In genomic region chr2:221649045-221649444, GRCh38 we compare ENCODE assay signal across 14 cellular contexts.
DNase-seq lines count a peak whose midpoint lies in the region; ATAC-seq, FAIRE-seq and TF ChIP-seq lines count a peak whose summit lies in the region.
"Had no signal": no experiment of that assay in that cellular context is flagged by ENCODE, and none has a peak within 500 bp of the region (broad histone marks: within the 10 kb centered on the region; RNA-seq: fewer than 3 reads in every experiment).

No MANE protein-coding gene starts in this region.

- no peaks in the 10 kb centered on the region for H3K79me2 ChIP-seq in neural cell (replicated peaks; ENCODE audit: insufficient read depth, low read length)

- ATAC-seq in stimulated activated effector memory CD8-positive, alpha-beta T cell treated with anti-CD3 and anti-CD28 coated beads, Interleukin-12 subunit alpha, Interleukin-12 subunit beta, amount 100 ng/mL, for 72 hours: no peak
- no peak for ATAC-seq in GM21529 (IDR thresholded peaks at IDR 0.05; ENCODE audit: unreplicated experiment)
- ATAC-seq: K562 had no signal

- H3K9me3 ChIP-seq in endodermal cell (ENCODE audit: control insufficient read depth, low read length) (no peaks in the 10 kb centered on the region), neural cell (ENCODE audit: low read length) (no peaks in the 10 kb centered on the region)

- H3K4me3 Mint-ChIP-seq in endodermal cell: no peak overlapping the region
- H3K4me3 Mint-ChIP-seq in stimulated activated effector memory CD8-positive, alpha-beta T cell treated with anti-CD3 and anti-CD28 coated beads, Interleukin-12 subunit alpha, Interleukin-12 subunit beta, amount 100 ng/mL, for 72 hours: no peak overlapping the region
- H3K4me3 Mint-ChIP-seq: activated naive CD8-positive, alpha-beta T cell treated with anti-CD3 and anti-CD28 coated beads, Interleukin-2, amount 10 ng/mL, durations not matched to agents 7 days and 5 days had no signal

- H3K27me3 ChIP-seq in endodermal cell (ENCODE audit: control insufficient read depth, insufficient read depth, low read length, poor library complexity, severe bottlenecking) (no peaks in the 10 kb centered on the region), neural cell (ENCODE audit: insufficient read depth, low read depth, low read length) (no peaks in the 10 kb centered on the region)

- no peak for TF ChIP-seq CTCF in endodermal cell (conservative IDR thresholded peaks at IDR 0.05)
- no peak for TF ChIP-seq CTCF in neural cell (IDR thresholded peaks at IDR 0.05; ENCODE audit: poor library complexity, severe bottlenecking)
- TF ChIP-seq CTCF in lower leg skin (IDR thresholded peaks at IDR 0.05): no peak
- TF ChIP-seq CTCF in D721Med (IDR thresholded peaks at IDR 0.05; ENCODE audit: insufficient read depth, missing control alignments): no peak

- no peak for TF ChIP-seq RAD21 in neural cell (conservative IDR thresholded peaks at IDR 0.05)

- H3K36me3 ChIP-seq in endodermal cell (ENCODE audit: control insufficient read depth, insufficient read depth, low read length) (no peaks in the 10 kb centered on the region), neural cell (ENCODE audit: insufficient read depth, low read length) (no peaks in the 10 kb centered on the region)

- DNase-seq in EH (ENCODE audit: low read depth) (peak; percentile 22), NCI-H2081 (lab: John Stamatoyannopoulos, UW) (peak; percentile 36 to 68), endodermal cell (no peak), lower leg skin (ENCODE audit: low spot score in 2 of 2) (no peak), D721Med (ENCODE audit: insufficient read length, low spot score) (no peak)
- no peak for DNase-seq in stimulated activated effector memory CD8-positive, alpha-beta T cell treated with anti-CD3 and anti-CD28 coated beads, Interleukin-12 subunit alpha, Interleukin-12 subunit beta, amount 100 ng/mL, for 72 hours (ENCODE audit: low spot score in 2 of 2)
- DNase-seq: activated naive CD8-positive, alpha-beta T cell treated with anti-CD3 and anti-CD28 coated beads, Interleukin-2, amount 10 ng/mL, durations not matched to agents 7 days and 5 days; dermis blood vessel endothelial cell; NCI-H524; stimulated activated CD4-positive, alpha-beta T cell treated with anti-CD3 and anti-CD28 coated beads, Interleukin-2, amount 100 ng/mL, for 24 hours; stimulated activated naive CD4-positive, alpha-beta T cell treated with Interleukin-2 at 50 U/mL for 16 hours had no signal

- H3K27ac Mint-ChIP-seq in endodermal cell: no peak overlapping the region
- no peak overlapping the region for H3K27ac Mint-ChIP-seq in stimulated activated effector memory CD8-positive, alpha-beta T cell treated with anti-CD3 and anti-CD28 coated beads, Interleukin-12 subunit alpha, Interleukin-12 subunit beta, amount 100 ng/mL, for 72 hours
- H3K27ac Mint-ChIP-seq: activated naive CD8-positive, alpha-beta T cell treated with anti-CD3 and anti-CD28 coated beads, Interleukin-2, amount 10 ng/mL, durations not matched to agents 7 days and 5 days had no signal

- no peak overlapping the region for H2AFZ ChIP-seq in neural cell (ENCODE audit: low read depth, low read length)

- H3K4me1 ChIP-seq in endodermal cell (ENCODE audit: control insufficient read depth, insufficient read depth, low read length): no peaks in the 10 kb centered on the region

- TF ChIP-seq POLR2A in lower leg skin (IDR thresholded peaks at IDR 0.05): no peak

- H3K36me3 Mint-ChIP-seq in endodermal cell (ENCODE audit: low read depth): peaks cover 1% of the 10 kb centered on the region
- no peaks in the 10 kb centered on the region for H3K36me3 Mint-ChIP-seq in stimulated activated effector memory CD8-positive, alpha-beta T cell treated with anti-CD3 and anti-CD28 coated beads, Interleukin-12 subunit alpha, Interleukin-12 subunit beta, amount 100 ng/mL, for 72 hours
- H3K36me3 Mint-ChIP-seq: activated naive CD8-positive, alpha-beta T cell treated with anti-CD3 and anti-CD28 coated beads, Interleukin-2, amount 10 ng/mL, durations not matched to agents 7 days and 5 days had no signal

- H3K9ac ChIP-seq in endodermal cell (ENCODE audit: extremely low read depth, low read length, poor library complexity, severe bottlenecking) (no peak overlapping the region), neural cell (ENCODE audit: low read length) (no peak overlapping the region)

- no peaks in the 10 kb centered on the region for H3K27me3 Mint-ChIP-seq in endodermal cell (ENCODE audit: insufficient read depth)
- H3K27me3 Mint-ChIP-seq: activated naive CD8-positive, alpha-beta T cell treated with anti-CD3 and anti-CD28 coated beads, Interleukin-2, amount 10 ng/mL, durations not matched to agents 7 days and 5 days had no signal

- H4K20me1 ChIP-seq in neural cell (ENCODE audit: insufficient read depth): no peaks in the 10 kb centered on the region

- H3K4me2 ChIP-seq in neural cell (ENCODE audit: low read length): no peak overlapping the region

- H3K9me3 Mint-ChIP-seq in endodermal cell: peaks cover 8% of the 10 kb centered on the region
- H3K9me3 Mint-ChIP-seq in stimulated activated effector memory CD8-positive, alpha-beta T cell treated with anti-CD3 and anti-CD28 coated beads, Interleukin-12 subunit alpha, Interleukin-12 subunit beta, amount 100 ng/mL, for 72 hours: no peaks in the 10 kb centered on the region

- H3K27ac ChIP-seq in endodermal cell (ENCODE audit: low read depth, low read length) (peak overlapping the region; percentile 25), neural cell (ENCODE audit: low read length) (peak overlapping the region; percentile 47)

- no peak for TF ChIP-seq EP300 in neural cell (conservative IDR thresholded peaks at IDR 0.05; ENCODE audit: poor library complexity, severe bottlenecking)

- no peaks in the 10 kb centered on the region for H3K4me1 Mint-ChIP-seq in endodermal cell
- H3K4me1 Mint-ChIP-seq in stimulated activated effector memory CD8-positive, alpha-beta T cell treated with anti-CD3 and anti-CD28 coated beads, Interleukin-12 subunit alpha, Interleukin-12 subunit beta, amount 100 ng/mL, for 72 hours: no peaks in the 10 kb centered on the region
- H3K4me1 Mint-ChIP-seq: activated naive CD8-positive, alpha-beta T cell treated with anti-CD3 and anti-CD28 coated beads, Interleukin-2, amount 10 ng/mL, durations not matched to agents 7 days and 5 days had no signal

- intact Hi-C loops in lower leg skin (cut with DNase I; ENCODE audit: low total_unique reads): no loop called here

- no peak for FAIRE-seq in D721Med (lab: Jason Lieb, UNC)
- FAIRE-seq: K562 had no signal

- no peaks in the 10 kb centered on the region for H3F3A ChIP-seq in neural cell (ENCODE audit: insufficient read depth, low read length, poor library complexity, severe bottlenecking)

- no peaks in the 10 kb centered on the region for H3K9me2 ChIP-seq in neural cell (ENCODE audit: insufficient read depth, low read length)

- H3K4me3 ChIP-seq in endodermal cell (ENCODE audit: low read length) (no peak overlapping the region), neural cell (ENCODE audit: low read length) (no peak overlapping the region), lower leg skin (ENCODE audit: low read depth, poor library complexity, severe bottlenecking) (no peak overlapping the region)
- H3K4me3 ChIP-seq: K562 had no signal

TF ChIP-seq in neural cell, 6 proteins besides CTCF, POLR2A, EP300 and RAD21:
- TF ChIP-seq SMC3 (conservative IDR thresholded peaks at IDR 0.05; ENCODE audit: poor library complexity) (no peak), POLR2AphosphoS5 (IDR thresholded peaks at IDR 0.05) (no peak), MXI1 (conservative IDR thresholded peaks at IDR 0.05; ENCODE audit: poor library complexity, severe bottlenecking) (no peak), EZH2 (IDR thresholded peaks at IDR 0.05; ENCODE audit: borderline replicate concordance, insufficient read depth, low read length, poor library complexity, severe bottlenecking) (no peak), TAF1 (IDR thresholded peaks at IDR 0.05; ENCODE audit: low read depth) (no peak)
- TF ChIP-seq, protein P1, sequence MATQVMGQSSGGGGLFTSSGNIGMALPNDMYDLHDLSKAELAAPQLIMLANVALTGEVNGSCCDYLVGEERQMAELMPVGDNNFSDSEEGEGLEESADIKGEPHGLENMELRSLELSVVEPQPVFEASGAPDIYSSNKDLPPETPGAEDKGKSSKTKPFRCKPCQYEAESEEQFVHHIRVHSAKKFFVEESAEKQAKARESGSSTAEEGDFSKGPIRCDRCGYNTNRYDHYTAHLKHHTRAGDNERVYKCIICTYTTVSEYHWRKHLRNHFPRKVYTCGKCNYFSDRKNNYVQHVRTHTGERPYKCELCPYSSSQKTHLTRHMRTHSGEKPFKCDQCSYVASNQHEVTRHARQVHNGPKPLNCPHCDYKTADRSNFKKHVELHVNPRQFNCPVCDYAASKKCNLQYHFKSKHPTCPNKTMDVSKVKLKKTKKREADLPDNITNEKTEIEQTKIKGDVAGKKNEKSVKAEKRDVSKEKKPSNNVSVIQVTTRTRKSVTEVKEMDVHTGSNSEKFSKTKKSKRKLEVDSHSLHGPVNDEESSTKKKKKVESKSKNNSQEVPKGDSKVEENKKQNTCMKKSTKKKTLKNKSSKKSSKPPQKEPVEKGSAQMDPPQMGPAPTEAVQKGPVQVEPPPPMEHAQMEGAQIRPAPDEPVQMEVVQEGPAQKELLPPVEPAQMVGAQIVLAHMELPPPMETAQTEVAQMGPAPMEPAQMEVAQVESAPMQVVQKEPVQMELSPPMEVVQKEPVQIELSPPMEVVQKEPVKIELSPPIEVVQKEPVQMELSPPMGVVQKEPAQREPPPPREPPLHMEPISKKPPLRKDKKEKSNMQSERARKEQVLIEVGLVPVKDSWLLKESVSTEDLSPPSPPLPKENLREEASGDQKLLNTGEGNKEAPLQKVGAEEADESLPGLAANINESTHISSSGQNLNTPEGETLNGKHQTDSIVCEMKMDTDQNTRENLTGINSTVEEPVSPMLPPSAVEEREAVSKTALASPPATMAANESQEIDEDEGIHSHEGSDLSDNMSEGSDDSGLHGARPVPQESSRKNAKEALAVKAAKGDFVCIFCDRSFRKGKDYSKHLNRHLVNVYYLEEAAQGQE (IDR thresholded peaks at IDR 0.05; ENCODE audit: borderline replicate concordance): no peak

Comparison
In these comparisons a context has a peak if more than half of its experiments do, and no peak if none do; other contexts are left out.
1. DNase-seq: peak in EH (single experiment) and NCI-H2081 (2 of 2); none in endodermal cell (single experiment), lower leg skin (0 of 2), stimulated activated effector memory CD8-positive, alpha-beta T cell treated with anti-CD3 and anti-CD28 coated beads, Interleukin-12 subunit alpha, Interleukin-12 subunit beta, amount 100 ng/mL, for 72 hours (0 of 2) and D721Med (single experiment).